Comparison of ENCODE assay signal across 8 cellular contexts in the genomic region with DNA sequence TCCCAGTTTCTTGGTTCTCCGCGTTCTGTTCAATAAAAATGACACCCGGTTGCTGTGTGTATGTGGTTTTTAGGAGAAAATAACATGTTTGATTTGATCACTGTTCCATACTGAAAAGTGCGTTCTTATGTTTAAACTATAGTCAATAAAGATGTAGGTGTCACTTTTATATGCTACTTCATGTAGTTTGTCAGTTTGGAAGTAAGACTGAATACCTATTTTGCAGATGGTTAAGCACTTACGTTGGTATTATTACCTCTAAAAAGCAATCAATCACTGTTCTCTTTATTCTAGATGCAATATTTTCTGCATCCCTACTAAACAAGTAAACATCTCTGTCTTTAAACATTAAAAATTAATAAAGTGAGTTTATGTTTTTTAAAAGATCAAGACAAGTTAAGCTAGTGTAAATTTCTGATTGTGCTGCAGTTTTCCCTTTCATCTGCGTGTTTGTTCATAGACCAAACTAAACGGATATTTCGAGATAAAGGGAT. TPM values are rescaled to one million over a fixed set of nuclear protein-coding genes. Genes with fewer than 3 reads are reported as not detected.
DNase-seq lines count a peak whose midpoint lies in the region; ATAC-seq lines count a peak whose summit lies in the region.

No MANE protein-coding gene starts in this region.

- H3K27ac ChIP-seq in BLaER1 treated with 17β-estradiol and CSF1 and Interleukin-3, amounts not matched to agents 10 nM and 100 nM, result peak overlapping the region; percentile 19 to 97 (median 93); a peak in 21 of 22 replicates

- peaks cover 25 to 28% (median 28%) of the 10 kb centered on the region in 3 donors for H3K4me1 Mint-ChIP-seq in IgD-negative memory B cell
- peaks cover 46% of the 10 kb centered on the region for H3K4me1 Mint-ChIP-seq in central memory CD8-positive, alpha-beta T cell
- peaks cover 26 to 37% (median 27%) of the 10 kb centered on the region in 3 donors for H3K4me1 Mint-ChIP-seq in naive B cell

- no peaks in the 10 kb centered on the region for H3K27me3 Mint-ChIP-seq in IgD-negative memory B cell
- no peaks in the 10 kb centered on the region for H3K27me3 Mint-ChIP-seq in central memory CD8-positive, alpha-beta T cell
- no peaks in the 10 kb centered on the region for H3K27me3 Mint-ChIP-seq in naive B cell

- H3K4me3 Mint-ChIP-seq in IgD-negative memory B cell (peak overlapping the region; percentile 96 to 100 (median 98)), naive B cell (peak overlapping the region; percentile 94 to 100 (median 98))
- H3K4me3 Mint-ChIP-seq in central memory CD8-positive, alpha-beta T cell, result peak overlapping the region; percentile 96

- no peaks in the 10 kb centered on the region for H3K27me3 ChIP-seq in BLaER1 treated with 17β-estradiol and CSF1 and Interleukin-3, amounts not matched to agents 10 nM and 100 nM

- H3K9ac ChIP-seq in BLaER1 treated with 17β-estradiol and CSF1 and Interleukin-3, amounts not matched to agents 10 nM and 100 nM, result peak overlapping the region; percentile 79 to 97 (median 94)

- H3K4me1 ChIP-seq in BLaER1 treated with 17β-estradiol and CSF1 and Interleukin-3, amounts not matched to agents 10 nM and 100 nM, result peaks cover 38 to 54% (median 46%) of the 10 kb centered on the region in 10 experiments

- no peak for ATAC-seq in central memory CD8-positive, alpha-beta T cell (replicated peaks; ENCODE audit: extremely low read depth, poor library complexity, severe bottlenecking)
- no peak for ATAC-seq in naive B cell (ENCODE audit: low read depth in 2 of 2)

- H3K4me3 ChIP-seq in BLaER1 treated with 17β-estradiol and CSF1 and Interleukin-3, amounts not matched to agents 10 nM and 100 nM, result peak overlapping the region; percentile 78 to 98 (median 90)

- DNase-seq in central memory CD8-positive, alpha-beta T cell (ENCODE audit: low spot score in 2 of 2), result no peak
- DNase-seq in naive B cell (no peak), NCI-H1417 treated with DMSO at 0.1 percent for 48 hours (lab: John Stamatoyannopoulos, UW) (no peak), kidney tubule cell (ENCODE audit: low spot score) (no peak), midbrain (lab: John Stamatoyannopoulos, UW) (no peak)
- DNase-seq in stimulated activated CD4-positive, alpha-beta T cell treated with anti-CD3 and anti-CD28 coated beads, Interleukin-4, amount 100 ng/mL, for 24 hours, result no peak

- peaks cover 0 to 36% (median 18%) of the 10 kb centered on the region in 11 experiments; a peak in 16 of 22 replicates for H3K36me3 ChIP-seq in BLaER1 treated with 17β-estradiol and CSF1 and Interleukin-3, amounts not matched to agents 10 nM and 100 nM

- H3K36me3 Mint-ChIP-seq in IgD-negative memory B cell (peaks cover 5% of the 10 kb centered on the region), naive B cell (no peaks in the 10 kb centered on the region)
- H3K36me3 Mint-ChIP-seq in central memory CD8-positive, alpha-beta T cell (ENCODE audit: insufficient read depth), result peaks cover 12% of the 10 kb centered on the region

- H3K9me3 Mint-ChIP-seq in IgD-negative memory B cell (no peaks in the 10 kb centered on the region), naive B cell (peaks cover 0 to 4% (median 0%) of the 10 kb centered on the region in 7 donors)
- peaks cover 5% of the 10 kb centered on the region for H3K9me3 Mint-ChIP-seq in central memory CD8-positive, alpha-beta T cell

- H3K27ac Mint-ChIP-seq in IgD-negative memory B cell (peak overlapping the region in 2 of 3 donors; percentile 59 to 98), naive B cell (peak overlapping the region in 3 of 6 donors; percentile 20 to 100 (median 21))
- H3K27ac Mint-ChIP-seq in central memory CD8-positive, alpha-beta T cell (ENCODE audit: low read depth), result peak overlapping the region; percentile 100

- peaks cover 0 to 26% (median 11%) of the 10 kb centered on the region in 11 experiments; a peak in 10 of 22 replicates for H4K20me1 ChIP-seq in BLaER1 treated with 17β-estradiol and CSF1 and Interleukin-3, amounts not matched to agents 10 nM and 100 nM

- H3K9me3 ChIP-seq in BLaER1 treated with 17β-estradiol and CSF1 and Interleukin-3, amounts not matched to agents 10 nM and 100 nM (replicated peaks in 1 of 11), result peaks cover 0 to 22% (median 19%) of the 10 kb centered on the region in 11 experiments; a peak in 18 of 22 replicates

- H3K4me2 ChIP-seq in BLaER1 treated with 17β-estradiol and CSF1 and Interleukin-3, amounts not matched to agents 10 nM and 100 nM, result peak overlapping the region; percentile 73 to 96 (median 85)

RNA-seq across cellular contexts. Expression of gene KIF11, which starts 0.7 kb away (rescaled TPM):
- 0.68 TPM for polyA plus RNA-seq in IgD-negative memory B cell
- polyA plus RNA-seq in naive B cell (ENCODE audit: low read depth in 6 of 6), result 1 to 10 TPM in 1 of 6 donors, under 1 TPM in 4, not detected in 1; 0.41 to 1.1 (median 0.60) TPM

RNA-seq across cellular contexts. Expression of gene IDE, which starts 19.7 kb away (rescaled TPM):
- 11.7 TPM for polyA plus RNA-seq in IgD-negative memory B cell
- 10 to 100 TPM in 3 of 6 donors, 1 to 10 TPM in 3; 2.1 to 11.7 (median 10.1) TPM for polyA plus RNA-seq in naive B cell (ENCODE audit: low read depth in 6 of 6)
